Comparison of ENCODE assay signal across 16 cellular contexts in the genomic region with DNA sequence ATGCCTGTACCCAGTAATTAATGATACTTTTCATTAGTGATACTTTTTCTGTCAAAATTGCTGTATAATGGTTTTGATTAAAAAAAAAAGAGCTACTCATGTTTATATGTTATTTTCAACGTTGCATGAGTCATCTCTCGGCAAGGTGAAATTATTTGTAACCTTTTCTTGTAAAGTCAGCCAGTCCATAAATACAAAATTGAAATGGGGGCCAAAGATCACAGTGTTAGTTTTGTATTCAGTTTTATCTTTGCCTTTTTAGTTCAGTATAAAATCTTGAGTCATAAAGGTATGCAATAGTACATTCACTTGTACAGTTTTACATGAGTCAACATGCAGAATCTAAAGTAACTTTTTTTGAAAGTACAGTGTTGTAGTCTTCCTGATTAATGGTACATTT. TPM values are rescaled to one million over a fixed set of nuclear protein-coding genes. Genes with fewer than 3 reads are reported as not detected.
A peak's percentile ranks its signal among the peaks of the same experiment; 100 is the strongest.
DNase-seq lines count a peak whose midpoint lies in the region; ATAC-seq, FAIRE-seq and TF ChIP-seq lines count a peak whose summit lies in the region.
"Had no signal": no experiment of that assay in that cellular context is flagged by ENCODE, and none has a peak within 500 bp of the region (broad histone marks: within the 10 kb centered on the region; RNA-seq: fewer than 3 reads in every experiment).

No MANE protein-coding gene starts in this region.

- DNase-seq in right atrium auricular region (ENCODE audit: low spot score) (no peak), right cardiac atrium (no peak), endothelial cell of umbilical vein (ENCODE audit: low read depth, low spot score) (peak; percentile 81), vagina (ENCODE audit: extremely low spot score in 2 of 2) (no peak), body of pancreas (no peak)
- no peak for DNase-seq in activated CD8-positive, alpha-beta memory T cell treated with anti-CD3 and anti-CD28 coated beads, Interleukin-2, amount 10 ng/mL, durations not matched to agents 7 days and 5 days
- DNase-seq: activated T-cell treated with anti-CD3 and anti-CD28 coated beads, Interleukin-2, amount 50 U/mL, for 24 hours; DMS53; GOT3; islet precursor cell; NCI-H1092 treated with DMSO at 0.1 percent for 48 hours; NCI-H510A; SHP77 treated with DMSO at 0.1 percent for 48 hours had no signal

- peaks cover 3% of the 10 kb centered on the region for H3K9me3 Mint-ChIP-seq in activated CD8-positive, alpha-beta memory T cell treated with anti-CD3 and anti-CD28 coated beads, Interleukin-2, amount 10 ng/mL, durations not matched to agents 7 days and 5 days (ENCODE audit: low read depth)
- H3K9me3 Mint-ChIP-seq: natural killer cell treated with Interleukin-12 subunit alpha and Interleukin-12 subunit beta and Interleukin-15 and Interleukin-18, amount 100 ng/mL, for 72 hours had no signal

- peak overlapping the region; percentile 96 for H3K9ac ChIP-seq in endothelial cell of umbilical vein (replicated peaks; ENCODE audit: extremely low read depth, insufficient read depth, low read length)

- BruUV-seq in endothelial cell of umbilical vein (replicated peaks; lab: Mats Ljungman, UMichigan): no TSS peak

- FAIRE-seq in endothelial cell of umbilical vein (lab: Jason Lieb, UNC): no peak

- H3K4me1 Mint-ChIP-seq in activated CD8-positive, alpha-beta memory T cell treated with anti-CD3 and anti-CD28 coated beads, Interleukin-2, amount 10 ng/mL, durations not matched to agents 7 days and 5 days: peaks cover 72% of the 10 kb centered on the region

- POLR2A ChIA-PET in endothelial cell of umbilical vein (lab: Charles Lee): interaction anchor here (1.5 kb wide), 1 partner anchor 9 kb away, joined by 4 read pairs; no protein-coding TSS in a partner anchor

- TF ChIP-seq CTCF in right atrium auricular region (IDR thresholded peaks at IDR 0.05) (no peak), endothelial cell of umbilical vein (IDR thresholded peaks at IDR 0.05; ENCODE audit: extremely low read depth in 1 of 2, insufficient read depth in 1 of 2, low read depth in 1 of 2, low read length in 2 of 2) (no peak), vagina (IDR thresholded peaks at IDR 0.05) (no peak), body of pancreas (IDR thresholded peaks at IDR 0.05) (no peak)

- WGBS in right cardiac atrium: 23% methylated on average over 2 of the region's 2 CpGs
- WGBS in body of pancreas, 2 donors: 6 to 22% methylated on average over 2 of the region's 2 CpGs

- no peak for TF ChIP-seq POLR2A in endothelial cell of umbilical vein (IDR thresholded peaks at IDR 0.05; ENCODE audit: low read depth, low read length)
- TF ChIP-seq POLR2A in vagina (IDR thresholded peaks at IDR 0.05): no peak
- no peak for TF ChIP-seq POLR2A in body of pancreas (IDR thresholded peaks at IDR 0.05)

- H3K9me1 ChIP-seq in endothelial cell of umbilical vein (replicated peaks; ENCODE audit: control insufficient read depth, extremely low read depth, insufficient read depth, low read length): no peaks in the 10 kb centered on the region

- H3K36me3 ChIP-seq in right atrium auricular region (no peaks in the 10 kb centered on the region), endothelial cell of umbilical vein (ENCODE audit: control insufficient read depth in 2 of 2, extremely low read depth in 1 of 2, insufficient read depth in 2 of 2, low read length in 2 of 2) (no peaks in the 10 kb centered on the region), muscle layer of duodenum (ENCODE audit: control insufficient read depth in 1 of 2, insufficient read depth in 2 of 2, low read length in 2 of 2) (peaks cover 0 to 15% of the 10 kb centered on the region in 2 donors), vagina (no peaks in the 10 kb centered on the region), body of pancreas (replicated peaks in 1 of 2; ENCODE audit: insufficient read depth in 1 of 2, low read depth in 2 of 2) (no peaks in the 10 kb centered on the region)

- peaks cover 29% of the 10 kb centered on the region for H3K27me3 Mint-ChIP-seq in activated CD8-positive, alpha-beta memory T cell treated with anti-CD3 and anti-CD28 coated beads, Interleukin-2, amount 10 ng/mL, durations not matched to agents 7 days and 5 days

- peak overlapping the region; percentile 92 for H3K4me2 ChIP-seq in endothelial cell of umbilical vein (ENCODE audit: insufficient read depth, low read length)

- H3K36me3 Mint-ChIP-seq in activated CD8-positive, alpha-beta memory T cell treated with anti-CD3 and anti-CD28 coated beads, Interleukin-2, amount 10 ng/mL, durations not matched to agents 7 days and 5 days: peaks cover 23% of the 10 kb centered on the region

- H4K20me1 ChIP-seq in endothelial cell of umbilical vein (replicated peaks; ENCODE audit: control insufficient read depth, extremely low read depth, insufficient read depth, low read length): peaks cover 6% of the 10 kb centered on the region

- H3K9me3 ChIP-seq in right atrium auricular region (no peaks in the 10 kb centered on the region), right cardiac atrium (ENCODE audit: control insufficient read depth, low read length) (no peaks in the 10 kb centered on the region), endothelial cell of umbilical vein (replicated peaks; ENCODE audit: control insufficient read depth, insufficient read depth, low read length) (no peaks in the 10 kb centered on the region), muscle layer of duodenum (ENCODE audit: control insufficient read depth in 1 of 2, low read length in 2 of 2) (no peaks in the 10 kb centered on the region), vagina (no peaks in the 10 kb centered on the region), body of pancreas (no peaks in the 10 kb centered on the region)

- no peak overlapping the region for H3K4me3 ChIP-seq in right atrium auricular region
- H3K4me3 ChIP-seq in right cardiac atrium (ENCODE audit: low read length): no peak overlapping the region
- peak overlapping the region in 1 of 3 experiments; percentile 96 for H3K4me3 ChIP-seq in endothelial cell of umbilical vein (replicated peaks in 1 of 3; ENCODE audit: insufficient read depth in 1 of 3, low read depth in 1 of 3, low read length in 3 of 3)
- no peak overlapping the region for H3K4me3 ChIP-seq in muscle layer of duodenum (ENCODE audit: low read depth in 1 of 2, low read length in 2 of 2)
- H3K4me3 ChIP-seq in vagina: peak overlapping the region in 1 of 2 donors; percentile 80
- no peak overlapping the region for H3K4me3 ChIP-seq in body of pancreas

- no peak overlapping the region for H3K4me3 Mint-ChIP-seq in activated CD8-positive, alpha-beta memory T cell treated with anti-CD3 and anti-CD28 coated beads, Interleukin-2, amount 10 ng/mL, durations not matched to agents 7 days and 5 days
- H3K4me3 Mint-ChIP-seq: activated T-cell treated with anti-CD3 and anti-CD28 coated beads, Interleukin-2, amount 50 U/mL, for 24 hours had no signal

- H3K27me3 ChIP-seq in right atrium auricular region (no peaks in the 10 kb centered on the region), right cardiac atrium (ENCODE audit: control insufficient read depth, insufficient read depth) (no peaks in the 10 kb centered on the region), endothelial cell of umbilical vein (ENCODE audit: control insufficient read depth in 2 of 2, insufficient read depth in 2 of 2, low read length in 2 of 2) (no peaks in the 10 kb centered on the region), muscle layer of duodenum (ENCODE audit: low read depth, low read length) (no peaks in the 10 kb centered on the region), vagina (no peaks in the 10 kb centered on the region), body of pancreas (no peaks in the 10 kb centered on the region)

- H2AFZ ChIP-seq in endothelial cell of umbilical vein (ENCODE audit: low read depth, low read length): no peak overlapping the region

- CTCF ChIA-PET in endothelial cell of umbilical vein (lab: Charles Lee): interaction anchor here (0.8 to 1.9 kb wide), 6 partner anchors 9 to 160 kb away, joined by 3 to 8 read pairs (median 7); no protein-coding TSS in a partner anchor
- CTCF ChIA-PET in activated CD8-positive, alpha-beta memory T cell treated with anti-CD3 and anti-CD28 coated beads, Interleukin-2, amount 10 ng/mL, durations not matched to agents 7 days and 5 days (lab: Charles Lee): no interaction called here

- dilution Hi-C loops in endothelial cell of umbilical vein (cut with MboI; ENCODE audit: extremely low pct_ligation_motif_present, low sequenced_read_pairs): loop anchor here (10.0 kb wide), 1 partner anchor 74 kb away; no protein-coding TSS in a partner anchor

- H3K4me1 ChIP-seq in right atrium auricular region (peaks cover 0 to 73% of the 10 kb centered on the region in 2 donors), right cardiac atrium (ENCODE audit: control insufficient read depth, insufficient read depth, low read length) (peaks cover 6% of the 10 kb centered on the region), endothelial cell of umbilical vein (ENCODE audit: control insufficient read depth, extremely low read depth, insufficient read depth, low read length) (peaks cover 54% of the 10 kb centered on the region), muscle layer of duodenum (ENCODE audit: control insufficient read depth in 1 of 2, insufficient read depth in 2 of 2, low read length in 2 of 2) (peaks cover 18 to 53% of the 10 kb centered on the region in 2 donors), vagina (peaks cover 70% of the 10 kb centered on the region), body of pancreas (peaks cover 65% of the 10 kb centered on the region)

- peak overlapping the region; percentile 97 to 100 for H3K27ac ChIP-seq in right atrium auricular region
- H3K27ac ChIP-seq in right cardiac atrium (ENCODE audit: low read length): no peak overlapping the region
- H3K27ac ChIP-seq in endothelial cell of umbilical vein (ENCODE audit: insufficient read depth, low read depth, low read length): peak overlapping the region; percentile 87
- peak overlapping the region; percentile 67 for H3K27ac ChIP-seq in muscle layer of duodenum (ENCODE audit: low read length)
- H3K27ac ChIP-seq in vagina: peak overlapping the region; percentile 98
- peak overlapping the region in 1 of 4 donors; percentile 26 for H3K27ac ChIP-seq in body of pancreas

- H3K79me2 ChIP-seq in endothelial cell of umbilical vein (ENCODE audit: control insufficient read depth, insufficient read depth, low read length): peaks cover 92% of the 10 kb centered on the region

- no peak overlapping the region for H3K27ac Mint-ChIP-seq in activated CD8-positive, alpha-beta memory T cell treated with anti-CD3 and anti-CD28 coated beads, Interleukin-2, amount 10 ng/mL, durations not matched to agents 7 days and 5 days
- H3K27ac Mint-ChIP-seq: activated T-cell treated with anti-CD3 and anti-CD28 coated beads, Interleukin-2, amount 50 U/mL, for 24 hours; natural killer cell treated with Interleukin-12 subunit alpha and Interleukin-12 subunit beta and Interleukin-15 and Interleukin-18, amount 100 ng/mL, for 72 hours had no signal

- intact Hi-C loops in right cardiac atrium (cut with DNase I): loop anchor here in 2 of 4 donors (5.0 to 10.0 kb wide), 2 partner anchors 52 to 64 kb away; no protein-coding TSS in a partner anchor
- intact Hi-C loops in endothelial cell of umbilical vein (cut with micrococcal nuclease): no loop called here
- intact Hi-C loops in vagina (cut with DNase I): no loop called here
- intact Hi-C loops in body of pancreas (cut with DNase I): no loop called here

- ATAC-seq in right cardiac atrium (no peak), body of pancreas (no peak), GM21576 (IDR thresholded peaks at IDR 0.05; ENCODE audit: unreplicated experiment) (no peak)
- ATAC-seq in activated CD8-positive, alpha-beta memory T cell treated with anti-CD3 and anti-CD28 coated beads, Interleukin-2, amount 10 ng/mL, durations not matched to agents 7 days and 5 days: no peak
- ATAC-seq: natural killer cell treated with Interleukin-12 subunit alpha and Interleukin-12 subunit beta and Interleukin-15 and Interleukin-18, amount 100 ng/mL, for 72 hours had no signal

RNA-seq across cellular contexts. Expression of a gene that starts 4.3 kb away (rescaled TPM):
- 10 to 100 TPM; 84.0 to 87.2 TPM for total RNA-seq in right atrium auricular region
- total RNA-seq in right cardiac atrium: 100 to 1,000 TPM in 2 of 4 donors, 10 to 100 TPM in 2; 93.1 to 112 (median 97.3) TPM
- polyA plus RNA-seq in right cardiac atrium: 26.1 TPM
- total RNA-seq in endothelial cell of umbilical vein: 117 and 125 TPM in 2 replicates
- 14.9 and 20.9 TPM in 2 replicates for polyA plus RNA-seq in endothelial cell of umbilical vein
- polyA plus RNA-seq in endothelial cell of umbilical vein (2011; cell fraction: cytosol; rRNA removed): 27.0 and 27.4 TPM in 2 replicates
- polyA plus RNA-seq in endothelial cell of umbilical vein (2011; cell fraction: nucleus; rRNA removed): 58.1 and 68.0 TPM in 2 replicates
- polyA plus RNA-seq in endothelial cell of umbilical vein (2012): 57.0 and 70.0 TPM in 2 replicates
- polyA minus RNA-seq in endothelial cell of umbilical vein: 143 and 149 TPM in 2 replicates
- polyA minus RNA-seq in endothelial cell of umbilical vein (2011; cell fraction: cytosol; rRNA and poly(A)+ RNA removed): 36.9 TPM
- polyA minus RNA-seq in endothelial cell of umbilical vein (2011; cell fraction: nucleus; rRNA and poly(A)+ RNA removed): 185 and 261 TPM in 2 replicates
- 106 TPM for total RNA-seq in vagina
- total RNA-seq in body of pancreas: 10 to 100 TPM; 46.5 to 71.1 TPM
- 10 to 100 TPM; 44.6 to 61.1 TPM for total RNA-seq in activated CD8-positive, alpha-beta memory T cell treated with anti-CD3 and anti-CD28 coated beads, Interleukin-2, amount 10 ng/mL, durations not matched to agents 7 days and 5 days

RNA-seq across cellular contexts. Expression of a gene that starts 15.4 kb away (rescaled TPM):
- total RNA-seq in right atrium auricular region: 10 to 100 TPM; 11.3 to 18.7 TPM
- total RNA-seq in right cardiac atrium: 10 to 100 TPM; 15.7 to 21.3 (median 17.0) TPM
- 7.5 TPM for polyA plus RNA-seq in right cardiac atrium
- total RNA-seq in endothelial cell of umbilical vein: 6.1 and 6.3 TPM in 2 replicates
- polyA plus RNA-seq in endothelial cell of umbilical vein: 8.3 and 9.7 TPM in 2 replicates
- 5.7 and 6.1 TPM in 2 replicates for polyA plus RNA-seq in endothelial cell of umbilical vein (2011; cell fraction: cytosol; rRNA removed)
- polyA plus RNA-seq in endothelial cell of umbilical vein (2011; cell fraction: nucleus; rRNA removed): 11.1 and 16.9 TPM in 2 replicates
- polyA plus RNA-seq in endothelial cell of umbilical vein (2012): 6.6 and 8.1 TPM in 2 replicates
- 9.5 and 15.5 TPM in 2 replicates for polyA minus RNA-seq in endothelial cell of umbilical vein
- polyA minus RNA-seq in endothelial cell of umbilical vein (2011; cell fraction: cytosol; rRNA and poly(A)+ RNA removed): 3.8 TPM
- polyA minus RNA-seq in endothelial cell of umbilical vein (2011; cell fraction: nucleus; rRNA and poly(A)+ RNA removed): 5.4 and 10.4 TPM in 2 replicates
- 3.7 TPM for total RNA-seq in vagina
- 1 to 10 TPM; 3.0 to 3.1 TPM for total RNA-seq in body of pancreas
- 1 to 10 TPM; 1.4 to 4.0 TPM for total RNA-seq in activated CD8-positive, alpha-beta memory T cell treated with anti-CD3 and anti-CD28 coated beads, Interleukin-2, amount 10 ng/mL, durations not matched to agents 7 days and 5 days
